In the genomic region with DNA sequence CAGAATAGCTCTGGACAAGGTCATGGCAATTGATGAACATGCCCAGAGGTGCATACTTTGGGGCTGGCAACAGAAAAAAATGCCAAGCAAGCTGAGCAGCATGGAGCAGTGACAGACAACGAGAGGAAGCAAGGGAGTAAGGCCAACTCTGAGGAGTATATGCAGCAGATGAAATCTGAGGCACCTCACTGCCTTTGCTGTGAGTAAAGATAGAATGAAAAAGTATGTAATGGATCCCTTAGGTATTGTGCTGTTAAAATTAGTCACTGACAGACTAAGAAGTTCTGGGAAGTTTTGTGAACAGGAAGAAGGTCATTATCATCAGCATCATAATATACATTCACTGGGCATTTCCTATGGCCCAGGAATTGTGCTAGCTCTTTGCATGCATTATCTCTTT, we compare ENCODE assay signal across 1 cellular context.
TF ChIP-seq lines count a peak whose summit lies in the region.

No MANE protein-coding gene starts in this region.

TF ChIP-seq in SK-N-SH treated with all-trans-retinoic acid at 6 μM for 48 hours, 23 proteins besides CTCF, POLR2A, EP300 and RAD21 (continued from another document):
- TF ChIP-seq ZNF8 (CRISPR knock-in tag; IDR thresholded peaks at IDR 0.05), result no peak
- no peak for TF ChIP-seq ZFP3 (CRISPR knock-in tag; IDR thresholded peaks at IDR 0.05)
- TF ChIP-seq SNAI2 (CRISPR knock-in tag; IDR thresholded peaks at IDR 0.05), result no peak
- TF ChIP-seq, protein P1, sequence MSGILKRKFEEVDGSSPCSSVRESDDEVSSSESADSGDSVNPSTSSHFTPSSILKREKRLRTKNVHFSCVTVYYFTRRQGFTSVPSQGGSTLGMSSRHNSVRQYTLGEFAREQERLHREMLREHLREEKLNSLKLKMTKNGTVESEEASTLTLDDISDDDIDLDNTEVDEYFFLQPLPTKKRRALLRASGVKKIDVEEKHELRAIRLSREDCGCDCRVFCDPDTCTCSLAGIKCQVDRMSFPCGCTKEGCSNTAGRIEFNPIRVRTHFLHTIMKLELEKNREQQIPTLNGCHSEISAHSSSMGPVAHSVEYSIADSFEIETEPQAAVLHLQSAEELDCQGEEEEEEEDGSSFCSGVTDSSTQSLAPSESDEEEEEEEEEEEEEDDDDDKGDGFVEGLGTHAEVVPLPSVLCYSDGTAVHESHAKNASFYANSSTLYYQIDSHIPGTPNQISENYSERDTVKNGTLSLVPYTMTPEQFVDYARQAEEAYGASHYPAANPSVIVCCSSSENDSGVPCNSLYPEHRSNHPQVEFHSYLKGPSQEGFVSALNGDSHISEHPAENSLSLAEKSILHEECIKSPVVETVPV (CRISPR knock-in tag; IDR thresholded peaks at IDR 0.05), result no peak
- TF ChIP-seq, protein P2, sequence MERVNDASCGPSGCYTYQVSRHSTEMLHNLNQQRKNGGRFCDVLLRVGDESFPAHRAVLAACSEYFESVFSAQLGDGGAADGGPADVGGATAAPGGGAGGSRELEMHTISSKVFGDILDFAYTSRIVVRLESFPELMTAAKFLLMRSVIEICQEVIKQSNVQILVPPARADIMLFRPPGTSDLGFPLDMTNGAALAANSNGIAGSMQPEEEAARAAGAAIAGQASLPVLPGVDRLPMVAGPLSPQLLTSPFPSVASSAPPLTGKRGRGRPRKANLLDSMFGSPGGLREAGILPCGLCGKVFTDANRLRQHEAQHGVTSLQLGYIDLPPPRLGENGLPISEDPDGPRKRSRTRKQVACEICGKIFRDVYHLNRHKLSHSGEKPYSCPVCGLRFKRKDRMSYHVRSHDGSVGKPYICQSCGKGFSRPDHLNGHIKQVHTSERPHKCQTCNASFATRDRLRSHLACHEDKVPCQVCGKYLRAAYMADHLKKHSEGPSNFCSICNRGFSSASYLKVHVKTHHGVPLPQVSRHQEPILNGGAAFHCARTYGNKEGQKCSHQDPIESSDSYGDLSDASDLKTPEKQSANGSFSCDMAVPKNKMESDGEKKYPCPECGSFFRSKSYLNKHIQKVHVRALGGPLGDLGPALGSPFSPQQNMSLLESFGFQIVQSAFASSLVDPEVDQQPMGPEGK (CRISPR knock-in tag; IDR thresholded peaks at IDR 0.05; ENCODE audit: borderline replicate concordance), result no peak
- TF ChIP-seq, protein P3, sequence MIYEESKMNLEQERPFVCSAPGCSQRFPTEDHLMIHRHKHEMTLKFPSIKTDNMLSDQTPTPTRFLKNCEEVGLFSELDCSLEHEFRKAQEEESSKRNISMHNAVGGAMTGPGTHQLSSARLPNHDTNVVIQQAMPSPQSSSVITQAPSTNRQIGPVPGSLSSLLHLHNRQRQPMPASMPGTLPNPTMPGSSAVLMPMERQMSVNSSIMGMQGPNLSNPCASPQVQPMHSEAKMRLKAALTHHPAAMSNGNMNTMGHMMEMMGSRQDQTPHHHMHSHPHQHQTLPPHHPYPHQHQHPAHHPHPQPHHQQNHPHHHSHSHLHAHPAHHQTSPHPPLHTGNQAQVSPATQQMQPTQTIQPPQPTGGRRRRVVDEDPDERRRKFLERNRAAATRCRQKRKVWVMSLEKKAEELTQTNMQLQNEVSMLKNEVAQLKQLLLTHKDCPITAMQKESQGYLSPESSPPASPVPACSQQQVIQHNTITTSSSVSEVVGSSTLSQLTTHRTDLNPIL (CRISPR knock-in tag; IDR thresholded peaks at IDR 0.05; ENCODE audit: low read depth), result no peak
- no peak for TF ChIP-seq ZNF565 (CRISPR knock-in tag; conservative IDR thresholded peaks at IDR 0.05; ENCODE audit: low read depth)
- TF ChIP-seq, protein P4, sequence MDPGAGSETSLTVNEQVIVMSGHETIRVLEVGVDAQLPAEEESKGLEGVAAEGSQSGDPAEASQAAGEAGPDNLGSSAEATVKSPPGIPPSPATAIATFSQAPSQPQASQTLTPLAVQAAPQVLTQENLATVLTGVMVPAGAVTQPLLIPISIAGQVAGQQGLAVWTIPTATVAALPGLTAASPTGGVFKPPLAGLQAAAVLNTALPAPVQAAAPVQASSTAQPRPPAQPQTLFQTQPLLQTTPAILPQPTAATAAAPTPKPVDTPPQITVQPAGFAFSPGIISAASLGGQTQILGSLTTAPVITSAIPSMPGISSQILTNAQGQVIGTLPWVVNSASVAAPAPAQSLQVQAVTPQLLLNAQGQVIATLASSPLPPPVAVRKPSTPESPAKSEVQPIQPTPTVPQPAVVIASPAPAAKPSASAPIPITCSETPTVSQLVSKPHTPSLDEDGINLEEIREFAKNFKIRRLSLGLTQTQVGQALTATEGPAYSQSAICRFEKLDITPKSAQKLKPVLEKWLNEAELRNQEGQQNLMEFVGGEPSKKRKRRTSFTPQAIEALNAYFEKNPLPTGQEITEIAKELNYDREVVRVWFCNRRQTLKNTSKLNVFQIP (CRISPR knock-in tag; IDR thresholded peaks at IDR 0.05; ENCODE audit: borderline replicate concordance, low read depth), result no peak
- TF ChIP-seq, protein P5, sequence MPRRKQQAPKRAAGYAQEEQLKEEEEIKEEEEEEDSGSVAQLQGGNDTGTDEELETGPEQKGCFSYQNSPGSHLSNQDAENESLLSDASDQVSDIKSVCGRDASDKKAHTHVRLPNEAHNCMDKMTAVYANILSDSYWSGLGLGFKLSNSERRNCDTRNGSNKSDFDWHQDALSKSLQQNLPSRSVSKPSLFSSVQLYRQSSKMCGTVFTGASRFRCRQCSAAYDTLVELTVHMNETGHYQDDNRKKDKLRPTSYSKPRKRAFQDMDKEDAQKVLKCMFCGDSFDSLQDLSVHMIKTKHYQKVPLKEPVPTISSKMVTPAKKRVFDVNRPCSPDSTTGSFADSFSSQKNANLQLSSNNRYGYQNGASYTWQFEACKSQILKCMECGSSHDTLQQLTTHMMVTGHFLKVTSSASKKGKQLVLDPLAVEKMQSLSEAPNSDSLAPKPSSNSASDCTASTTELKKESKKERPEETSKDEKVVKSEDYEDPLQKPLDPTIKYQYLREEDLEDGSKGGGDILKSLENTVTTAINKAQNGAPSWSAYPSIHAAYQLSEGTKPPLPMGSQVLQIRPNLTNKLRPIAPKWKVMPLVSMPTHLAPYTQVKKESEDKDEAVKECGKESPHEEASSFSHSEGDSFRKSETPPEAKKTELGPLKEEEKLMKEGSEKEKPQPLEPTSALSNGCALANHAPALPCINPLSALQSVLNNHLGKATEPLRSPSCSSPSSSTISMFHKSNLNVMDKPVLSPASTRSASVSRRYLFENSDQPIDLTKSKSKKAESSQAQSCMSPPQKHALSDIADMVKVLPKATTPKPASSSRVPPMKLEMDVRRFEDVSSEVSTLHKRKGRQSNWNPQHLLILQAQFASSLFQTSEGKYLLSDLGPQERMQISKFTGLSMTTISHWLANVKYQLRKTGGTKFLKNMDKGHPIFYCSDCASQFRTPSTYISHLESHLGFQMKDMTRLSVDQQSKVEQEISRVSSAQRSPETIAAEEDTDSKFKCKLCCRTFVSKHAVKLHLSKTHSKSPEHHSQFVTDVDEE (CRISPR knock-in tag; IDR thresholded peaks at IDR 0.05), result no peak
- TF ChIP-seq ZFP30 (CRISPR knock-in tag; IDR thresholded peaks at IDR 0.05), result no peak
- TF ChIP-seq PPARA (CRISPR knock-in tag; IDR thresholded peaks at IDR 0.05; ENCODE audit: borderline replicate concordance), result no peak
- TF ChIP-seq ESRRG (CRISPR knock-in tag; IDR thresholded peaks at IDR 0.05), result no peak
- no peak for TF ChIP-seq RARB (CRISPR knock-in tag; IDR thresholded peaks at IDR 0.05)
- TF ChIP-seq BACH2 (CRISPR knock-in tag; IDR thresholded peaks at IDR 0.05; ENCODE audit: borderline replicate concordance), result no peak
- TF ChIP-seq TOX (CRISPR knock-in tag; IDR thresholded peaks at IDR 0.05; ENCODE audit: borderline replicate concordance), result no peak
